8 cellular contexts compared by ENCODE assay signal in genomic region chr7:106425017-106425719, GRCh38.
DNase-seq lines count a peak whose midpoint lies in the region; ATAC-seq and TF ChIP-seq lines count a peak whose summit lies in the region.

No MANE protein-coding gene starts in this region.

- DNase-seq in PC-3, result peak; percentile 72
- DNase-seq in activated naive CD4-positive, alpha-beta T cell treated with anti-CD3 and anti-CD28 coated beads, Interleukin-2, amount 50 U/mL, for 16 hours, result peak; percentile 77
- DNase-seq in left ventricle myocardium inferior, result peak; percentile 44
- peak; percentile 58 for DNase-seq in stimulated activated CD4-positive, alpha-beta T cell treated with anti-CD3 and anti-CD28 coated beads, Interleukin-12 subunit alpha, Interleukin-12 subunit beta, amount 100 ng/mL, for 4 hours
- no peak for DNase-seq in NCI-H1930 (lab: John Stamatoyannopoulos, UW)

- no peak overlapping the region for H2AFZ ChIP-seq in ACC112 (ENCODE audit: low read length, unreplicated experiment)
- H2AFZ ChIP-seq in PC-3 (ENCODE audit: low read length), result peak overlapping the region; percentile 29; the same call in 1 of the 2 replicates

- H3K4me3 ChIP-seq in ACC112 (ENCODE audit: low read depth, low read length) (peak overlapping the region; percentile 22), PC-3 (ENCODE audit: low read length) (no peak overlapping the region), left ventricle myocardium inferior (no peak overlapping the region)

- no TSS peak for BruUV-seq in PC-3 (replicated peaks; lab: Mats Ljungman, UMichigan)

- H3K9me2 ChIP-seq in PC-3 (replicated peaks; ENCODE audit: low read length), result no peaks in the 10 kb centered on the region

- CTCF ChIA-PET in PC-3 (lab: Charles Lee), result interaction anchor here (0.6 to 1.5 kb wide), 3 partner anchors 37 to 248 kb away, joined by 3 to 7 read pairs (median 4); no protein-coding TSS in a partner anchor

- H3K9me3 ChIP-seq in PC-3 (ENCODE audit: low read length), result no peaks in the 10 kb centered on the region
- no peaks in the 10 kb centered on the region for H3K9me3 ChIP-seq in left ventricle myocardium inferior (replicated peaks)

- H3K27ac ChIP-seq in ACC112 (ENCODE audit: low read depth, low read length) (peak overlapping the region; percentile 93), PC-3 (ENCODE audit: low read length) (peak overlapping the region; percentile 58), left ventricle myocardium inferior (replicated peaks) (peak overlapping the region; percentile 53)

- intact Hi-C loops in PC-3 (cut with micrococcal nuclease), result no loop called here
- intact Hi-C loops in left ventricle myocardium inferior (cut with micrococcal nuclease), result no loop called here

- POLR2A ChIA-PET in PC-3 (lab: Charles Lee; ENCODE audit: unreplicated experiment), result interaction anchor here (0.5 to 1.5 kb wide), 3 partner anchors 140 to 741 kb away, joined by 5 to 8 read pairs (median 7); partner anchors contain the start of gene NAMPT

- H3K9ac ChIP-seq in PC-3 (ENCODE audit: low read length), result peak overlapping the region; percentile 12; the same call in 1 of the 2 replicates

- H3K27me3 ChIP-seq in ACC112 (ENCODE audit: insufficient read depth, low read length) (no peaks in the 10 kb centered on the region), PC-3 (ENCODE audit: low read length) (no peaks in the 10 kb centered on the region), left ventricle myocardium inferior (ENCODE audit: low read depth) (no peaks in the 10 kb centered on the region)

- TF ChIP-seq CTCF in PC-3 (conservative IDR thresholded peaks at IDR 0.05; ENCODE audit: low read depth, low read length), result no peak
- no peak for TF ChIP-seq CTCF in left ventricle myocardium inferior (IDR thresholded peaks at IDR 0.05; ENCODE audit: borderline replicate concordance)

- no peaks in the 10 kb centered on the region for H3K36me3 ChIP-seq in ACC112 (ENCODE audit: insufficient read depth, low read length)
- H3K36me3 ChIP-seq in PC-3 (ENCODE audit: low read depth, low read length), result no peaks in the 10 kb centered on the region
- no peaks in the 10 kb centered on the region for H3K36me3 ChIP-seq in left ventricle myocardium inferior

- H3K79me2 ChIP-seq in ACC112 (ENCODE audit: control insufficient read depth, insufficient read depth, low read length, unreplicated experiment), result no peaks in the 10 kb centered on the region
- H3K79me2 ChIP-seq in PC-3 (ENCODE audit: low read length), result no peaks in the 10 kb centered on the region

- H4K20me1 ChIP-seq in PC-3 (ENCODE audit: low read length), result no peaks in the 10 kb centered on the region

- peak overlapping the region; percentile 29; the same call in 1 of the 2 replicates for H3K4me2 ChIP-seq in PC-3 (ENCODE audit: low read length)

- ATAC-seq in GM18867 (IDR thresholded peaks at IDR 0.05; ENCODE audit: unreplicated experiment), result peak; percentile 87
- peak; percentile 76 for ATAC-seq in HG03060 (IDR thresholded peaks at IDR 0.05; ENCODE audit: low read depth, unreplicated experiment)
- peak; percentile 63 for ATAC-seq in PC-3

- H3K4me1 ChIP-seq in ACC112 (ENCODE audit: control insufficient read depth, insufficient read depth, low read length, unreplicated experiment), result peaks cover 50% of the 10 kb centered on the region
- peaks cover 10% of the 10 kb centered on the region for H3K4me1 ChIP-seq in PC-3 (ENCODE audit: insufficient read depth, low read length)
- H3K4me1 ChIP-seq in left ventricle myocardium inferior, result peaks cover 52% of the 10 kb centered on the region

- no peaks in the 10 kb centered on the region for H3F3A ChIP-seq in PC-3 (ENCODE audit: low read length, unreplicated experiment)

Comparison
In these comparisons a context has a peak if more than half of its experiments do, and no peak if none do; other contexts are left out.
1. DNase-seq: peak in PC-3 (single experiment), activated naive CD4-positive, alpha-beta T cell treated with anti-CD3 and anti-CD28 coated beads, Interleukin-2, amount 50 U/mL, for 16 hours (single experiment), left ventricle myocardium inferior (single experiment) and stimulated activated CD4-positive, alpha-beta T cell treated with anti-CD3 and anti-CD28 coated beads, Interleukin-12 subunit alpha, Interleukin-12 subunit beta, amount 100 ng/mL, for 4 hours (single experiment); none in NCI-H1930 (0 of 2).
2. Peak in every context shown above with its lines, with median percentiles within 50 percentile points of each other: H3K27ac ChIP-seq and ATAC-seq.